ENCODE assay signal across 13 cellular contexts in the genomic region with DNA sequence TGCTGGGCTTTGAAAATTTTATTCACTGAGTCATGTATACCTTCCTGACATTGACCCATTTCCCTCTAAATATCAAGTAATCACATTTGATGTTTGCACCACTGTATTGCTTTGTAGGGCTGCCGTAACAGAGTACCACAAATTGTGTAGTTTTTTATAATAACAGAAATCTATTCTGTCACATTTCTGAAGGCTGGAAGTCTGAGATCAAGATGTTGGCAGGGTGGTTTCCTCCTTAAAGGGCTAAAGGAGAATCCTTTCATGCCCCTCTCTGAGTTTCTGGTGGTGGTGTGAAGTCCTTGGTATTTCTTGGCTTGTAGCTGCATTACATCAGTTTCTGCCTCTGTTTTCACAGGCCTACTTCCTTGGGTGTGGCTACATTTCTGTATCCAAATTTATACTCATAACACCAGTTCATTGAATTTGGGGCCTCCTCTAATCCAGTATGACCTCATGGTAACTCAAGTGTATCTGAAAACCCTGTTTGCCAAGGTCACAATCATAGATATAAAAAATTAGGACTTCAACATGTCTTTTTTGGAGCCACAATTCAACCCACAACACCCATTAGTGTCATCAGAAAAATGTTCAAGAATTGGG. TPM values are rescaled to one million over a fixed set of nuclear protein-coding genes. Genes with fewer than 3 reads are reported as not detected.
DNase-seq lines count a peak whose midpoint lies in the region; ATAC-seq and TF ChIP-seq lines count a peak whose summit lies in the region.
"Had no signal": no experiment of that assay in that cellular context is flagged by ENCODE, and none has a peak within 500 bp of the region (broad histone marks: within the 10 kb centered on the region; RNA-seq: fewer than 3 reads in every experiment).

No MANE protein-coding gene starts in this region.

- H3K27ac Mint-ChIP-seq in Calu3 (ENCODE audit: unreplicated experiment) = peak overlapping the region; percentile 45
- H3K27ac Mint-ChIP-seq: stimulated activated naive CD8-positive, alpha-beta T cell treated with anti-CD3 and anti-CD28 coated beads, Interleukin-15, Interleukin-2, amounts not matched to agents 100 ng/mL and 50 ng/mL, for 24 hours had no signal

- H3K4me1 Mint-ChIP-seq in Calu3 (ENCODE audit: low read depth, unreplicated experiment) = peaks cover 8% of the 10 kb centered on the region

- DNase-seq in Calu3 = no peak
- DNase-seq in NCI-H460 (ENCODE audit: extremely low read depth, low read depth) = peak; percentile 77
- DNase-seq in central memory CD4-positive, alpha-beta T cell = peak; percentile 5
- peak; percentile 34 for DNase-seq in kidney tubule cell (ENCODE audit: low spot score)
- DNase-seq in RPMI8226 = no peak
- DNase-seq in ureter (ENCODE audit: low spot score) = no peak
- DNase-seq: Caco-2 had no signal

- no peaks in the 10 kb centered on the region for H3K9me3 Mint-ChIP-seq in Calu3 (ENCODE audit: low read depth, unreplicated experiment)

- peaks cover 22% of the 10 kb centered on the region for H3K27me3 Mint-ChIP-seq in Calu3 (ENCODE audit: unreplicated experiment)
- H3K27me3 Mint-ChIP-seq: stimulated activated naive CD8-positive, alpha-beta T cell treated with anti-CD3 and anti-CD28 coated beads, Interleukin-15, Interleukin-2, amounts not matched to agents 100 ng/mL and 50 ng/mL, for 24 hours had no signal

- no peak for TF ChIP-seq CTCF in Calu3 (IDR thresholded peaks at IDR 0.05; ENCODE audit: unreplicated experiment)

- no peaks in the 10 kb centered on the region for H3K36me3 Mint-ChIP-seq in Calu3 (ENCODE audit: insufficient read depth, unreplicated experiment)

- no peak for ATAC-seq in GM19351 (IDR thresholded peaks at IDR 0.05; ENCODE audit: unreplicated experiment)
- no peak for ATAC-seq in GM21528 (IDR thresholded peaks at IDR 0.05; ENCODE audit: low FRiP score, unreplicated experiment)

- no TSS peak for BruUV-seq in Calu3 (replicated peaks; lab: Mats Ljungman, UMichigan)

- H3K4me3 Mint-ChIP-seq in Calu3 (ENCODE audit: low read depth, unreplicated experiment) = no peak overlapping the region
- H3K4me3 Mint-ChIP-seq: stimulated activated naive CD8-positive, alpha-beta T cell treated with anti-CD3 and anti-CD28 coated beads, Interleukin-15, Interleukin-2, amounts not matched to agents 100 ng/mL and 50 ng/mL, for 24 hours had no signal

- CTCF ChIA-PET in Calu3 (lab: Charles Lee) = no interaction called here

- intact Hi-C loops in Calu3 (cut with micrococcal nuclease; ENCODE audit: unreplicated experiment) = no loop called here

RNA-seq across cellular contexts. Expression of gene ST6GAL1, which starts 29.1 kb away (rescaled TPM):
- total RNA-seq in Calu3 (2022) = 14.4 and 20.4 TPM in 2 replicates
- total RNA-seq in NCI-H460 (2014; rRNA removed; shearing (Covaris generic)) = 14.0 and 18.8 TPM in 2 replicates
- polyA plus RNA-seq in NCI-H460 (2014; cell fraction: nucleus; rRNA removed) = 5.9 and 8.8 TPM in 2 replicates
- total RNA-seq in ureter = 46.0 TPM

RNA-seq across cellular contexts. Expression of gene ADIPOQ, which starts 58.7 kb away (rescaled TPM):
- total RNA-seq in Calu3 (2022) = not detected in 2 replicates
- not detected in 2 replicates for total RNA-seq in NCI-H460 (2014; rRNA removed; shearing (Covaris generic))
- not detected in 2 replicates for polyA plus RNA-seq in NCI-H460 (2014; cell fraction: nucleus; rRNA removed)
- total RNA-seq in ureter = 0.60 TPM
- total RNA-seq: Caco-2, dermis microvascular lymphatic vessel endothelial cell, prostate gland, RPMI7951 had no signal

Comparison
In these comparisons a context has a peak if more than half of its experiments do, and no peak if none do; other contexts are left out.
1. DNase-seq: peak in NCI-H460 (single experiment), central memory CD4-positive, alpha-beta T cell (single experiment) and kidney tubule cell (single experiment); none in Calu3 (single experiment), RPMI8226 (single experiment) and ureter (single experiment).